ENCODE assay signal across 10 cellular contexts in the genomic region with DNA sequence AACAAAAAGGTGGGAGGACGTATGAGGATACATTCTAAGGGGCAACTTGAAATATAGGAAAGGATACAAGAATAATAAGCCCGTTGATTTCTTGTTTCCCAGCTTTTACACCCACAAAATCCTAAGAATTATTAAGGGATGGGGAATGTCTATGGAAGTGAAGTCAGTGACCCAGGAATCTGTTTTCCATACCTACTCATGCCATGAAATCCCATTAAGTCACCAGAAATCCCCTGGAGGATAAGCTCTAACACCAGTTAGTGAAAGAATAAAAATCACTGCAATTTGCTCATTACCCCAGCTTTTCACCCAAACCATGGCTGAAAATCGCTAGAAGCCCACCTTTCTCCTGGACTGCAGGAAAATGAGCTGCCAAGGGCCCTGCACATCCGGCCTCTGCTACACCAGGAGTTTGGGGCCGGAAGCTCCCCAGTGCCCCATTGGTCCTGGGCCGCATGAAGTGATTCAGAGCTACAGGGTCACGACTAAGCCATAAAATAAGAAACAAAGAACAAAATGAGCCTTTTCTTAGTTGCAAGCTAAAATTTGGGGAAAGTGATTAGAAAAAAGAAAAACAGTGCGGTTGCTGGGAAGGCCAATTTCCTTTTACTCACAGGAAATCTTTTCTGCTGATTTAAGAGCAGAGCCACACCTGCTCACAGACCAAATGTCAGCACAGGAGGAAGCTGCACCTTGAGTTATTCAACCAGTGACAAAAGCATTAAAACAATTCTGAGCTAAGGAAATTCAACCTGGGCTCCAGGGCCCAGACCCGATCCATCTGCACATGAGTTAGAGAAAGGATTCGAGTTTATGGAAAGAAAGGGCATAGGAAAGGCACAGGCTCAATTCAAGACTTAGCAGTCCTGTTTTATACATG. TPM values are rescaled to one million over a fixed set of nuclear protein-coding genes. Genes with fewer than 3 reads are reported as not detected.
DNase-seq lines count a peak whose midpoint lies in the region; ATAC-seq and TF ChIP-seq lines count a peak whose summit lies in the region.
"Had no signal": no experiment of that assay in that cellular context is flagged by ENCODE, and none has a peak within 500 bp of the region (broad histone marks: within the 10 kb centered on the region; RNA-seq: fewer than 3 reads in every experiment).

No MANE protein-coding gene starts in this region.

- POLR2A ChIA-PET in CD4-positive, alpha-beta memory T cell (lab: Charles Lee; ENCODE audit: partially characterized antibody) = interaction anchor here (0.5 to 1.8 kb wide), 10 partner anchors 9 to 111 kb away, joined by 3 to 14 read pairs (median 3); no protein-coding TSS in a partner anchor

- H3K4me3 Mint-ChIP-seq in CD4-positive, alpha-beta memory T cell = peak overlapping the region in 7 of 8 donors; percentile 33 to 75 (median 61)
- no peak overlapping the region for H3K4me3 Mint-ChIP-seq in nephron

- no peaks in the 10 kb centered on the region for H3K27me3 ChIP-seq in CD4-positive, alpha-beta memory T cell (ENCODE audit: insufficient read depth, low read length)
- H3K27me3 ChIP-seq: MG63 had no signal

- H3K36me3 ChIP-seq in CD4-positive, alpha-beta memory T cell (ENCODE audit: insufficient read depth, low read length) = no peaks in the 10 kb centered on the region

- H3K27ac ChIP-seq in CD4-positive, alpha-beta memory T cell (ENCODE audit: low read depth, low read length) = no peak overlapping the region

- H3K9me3 Mint-ChIP-seq in CD4-positive, alpha-beta memory T cell = no peaks in the 10 kb centered on the region
- no peaks in the 10 kb centered on the region for H3K9me3 Mint-ChIP-seq in nephron

- H3K9me3 ChIP-seq in CD4-positive, alpha-beta memory T cell (ENCODE audit: control insufficient read depth in 1 of 2, low read length in 2 of 2) = no peaks in the 10 kb centered on the region
- H3K9me3 ChIP-seq: MG63 had no signal

- DNase-seq in CD4-positive, alpha-beta memory T cell = peak in 3 of 5 donors; percentile 15 to 21 (median 20)
- DNase-seq in NCI-H69 (lab: John Stamatoyannopoulos, UW) (peak; percentile 40), dermis blood vessel endothelial cell (peak; percentile 55), DMS53 treated with DMSO at 0.1 percent for 48 hours (lab: John Stamatoyannopoulos, UW; ENCODE audit: unreplicated experiment) (no peak), GM03348 (ENCODE audit: low spot score) (no peak), NCI-H2029 (lab: John Stamatoyannopoulos, UW) (no peak)
- DNase-seq: effector memory CD4-positive, alpha-beta T cell; MG63 had no signal

- peaks cover 27% of the 10 kb centered on the region for H3K4me1 ChIP-seq in CD4-positive, alpha-beta memory T cell (ENCODE audit: insufficient read depth, low read length)

- no peak overlapping the region for H3K4me3 ChIP-seq in CD4-positive, alpha-beta memory T cell (ENCODE audit: low read length in 2 of 2)
- H3K4me3 ChIP-seq: MG63 had no signal

- CTCF ChIA-PET in CD4-positive, alpha-beta memory T cell (lab: Charles Lee; ENCODE audit: partially characterized antibody) = interaction anchor here (0.8 to 2.5 kb wide), 8 partner anchors 12 to 303 kb away, joined by 3 to 15 read pairs (median 4); no protein-coding TSS in a partner anchor

- TF ChIP-seq CTCF in nephron (IDR thresholded peaks at IDR 0.05; ENCODE audit: unreplicated experiment in 3 of 3) = no peak

- intact Hi-C loops in CD4-positive, alpha-beta memory T cell (cut with micrococcal nuclease) = loop anchor here (5.0 kb wide), 1 partner anchor 40 kb away; a partner anchor contains a TSS

- peaks cover 46 to 76% (median 53%) of the 10 kb centered on the region in 4 donors for H3K4me1 Mint-ChIP-seq in CD4-positive, alpha-beta memory T cell
- peaks cover 38% of the 10 kb centered on the region for H3K4me1 Mint-ChIP-seq in nephron

- no peaks in the 10 kb centered on the region for H3K27me3 Mint-ChIP-seq in CD4-positive, alpha-beta memory T cell
- no peaks in the 10 kb centered on the region for H3K27me3 Mint-ChIP-seq in nephron (ENCODE audit: low read depth)

- ATAC-seq in HG03139 (IDR thresholded peaks at IDR 0.05; ENCODE audit: unreplicated experiment) = no peak

- peaks cover 4 to 6% of the 10 kb centered on the region in 2 donors for H3K36me3 Mint-ChIP-seq in CD4-positive, alpha-beta memory T cell
- H3K36me3 Mint-ChIP-seq in nephron (ENCODE audit: low read depth) = peaks cover 38% of the 10 kb centered on the region

- H3K27ac Mint-ChIP-seq in CD4-positive, alpha-beta memory T cell = peak overlapping the region; percentile 66 to 90 (median 87)
- H3K27ac Mint-ChIP-seq in nephron = peak overlapping the region in 2 of 3 experiments; percentile 5 to 74

RNA-seq across cellular contexts. Expression of a gene that starts 40.3 kb away (rescaled TPM):
- total RNA-seq in CD4-positive, alpha-beta memory T cell = 10 to 100 TPM; 31.2 to 34.1 TPM
- 1 to 10 TPM in 1 of 2 donors, under 1 TPM in 1; 0.87 to 4.4 TPM for polyA plus RNA-seq in CD4-positive, alpha-beta memory T cell
- 11.6 and 26.7 TPM in 2 replicates for total RNA-seq in dermis blood vessel endothelial cell

Comparison
In these comparisons a context has a peak if more than half of its experiments do, and no peak if none do; other contexts are left out.
1. DNase-seq: peak in CD4-positive, alpha-beta memory T cell (3 of 5), NCI-H69 (single experiment) and dermis blood vessel endothelial cell (single experiment); none in DMS53 treated with DMSO at 0.1 percent for 48 hours (single experiment), GM03348 (single experiment) and NCI-H2029 (single experiment).
2. H3K4me3 Mint-ChIP-seq: peak in CD4-positive, alpha-beta memory T cell (7 of 8); none in nephron (0 of 3).